Comparison of ENCODE assay signal across 11 cellular contexts in genomic region chr5:177770646-177771045, GRCh38. TPM values are rescaled to one million over a fixed set of nuclear protein-coding genes. Genes with fewer than 3 reads are reported as not detected.
A peak's percentile ranks its signal among the peaks of the same experiment; 100 is the strongest.
DNase-seq lines count a peak whose midpoint lies in the region; ATAC-seq lines count a peak whose summit lies in the region.
"Not testable (repeated sequence)": the region's sequence is repeated elsewhere in the genome, so short reads cannot be mapped to it uniquely, and the experiment has no call there.
"Had no signal": no experiment of that assay in that cellular context is flagged by ENCODE, and none has a peak within 500 bp of the region (broad histone marks: within the 10 kb centered on the region; RNA-seq: fewer than 3 reads in every experiment).

No MANE protein-coding gene starts in this region.

- H3K4me1 Mint-ChIP-seq in activated naive CD4-positive, alpha-beta T cell treated with anti-CD3 and anti-CD28 coated beads for 36 hours (ENCODE audit: low read depth) = not testable (repeated sequence)

- not testable (repeated sequence) for H3K27ac Mint-ChIP-seq in activated naive CD4-positive, alpha-beta T cell treated with anti-CD3 and anti-CD28 coated beads for 36 hours

- not testable (repeated sequence) for H3K9me3 Mint-ChIP-seq in activated naive CD4-positive, alpha-beta T cell treated with anti-CD3 and anti-CD28 coated beads for 36 hours

- not testable (repeated sequence) for H3K4me3 Mint-ChIP-seq in activated naive CD4-positive, alpha-beta T cell treated with anti-CD3 and anti-CD28 coated beads for 36 hours

- not testable (repeated sequence) for H3K27me3 Mint-ChIP-seq in activated naive CD4-positive, alpha-beta T cell treated with anti-CD3 and anti-CD28 coated beads for 36 hours (ENCODE audit: low read depth)

- H3K36me3 Mint-ChIP-seq in activated naive CD4-positive, alpha-beta T cell treated with anti-CD3 and anti-CD28 coated beads for 36 hours (ENCODE audit: low read depth) = not testable (repeated sequence)

- intact Hi-C loops in activated naive CD4-positive, alpha-beta T cell treated with anti-CD3 and anti-CD28 coated beads for 36 hours (cut with micrococcal nuclease) = not testable (repeated sequence)

- DNase-seq in activated CD4-positive, alpha-beta T cell treated with anti-CD3 and anti-CD28 coated beads for 24 hours (ENCODE audit: low read depth in 2 of 2) = peak; percentile 1 to 6
- DNase-seq in activated CD4-positive, alpha-beta T cell treated with anti-CD3 and anti-CD28 coated beads, Interleukin-2, amount 50 U/mL, for 48 hours = peak; percentile 31 to 48
- DNase-seq in activated T-cell treated with anti-CD3 and anti-CD28 coated beads for 4 hours = peak; percentile 31
- peak; percentile 26 for DNase-seq in activated naive CD4-positive, alpha-beta T cell treated with anti-CD3 and anti-CD28 coated beads for 36 hours
- DNase-seq in stimulated activated CD4-positive, alpha-beta T cell treated with anti-CD3 and anti-CD28 coated beads, Interleukin-12 subunit alpha, Interleukin-12 subunit beta, amount 100 ng/mL, for 4 hours = peak; percentile 15
- DNase-seq in stimulated activated CD4-positive, alpha-beta T cell treated with anti-CD3 and anti-CD28 coated beads, Interleukin-2, amount 100 ng/mL, for 24 hours = peak; percentile 17 to 31
- peak in 2 of 3 experiments; percentile 7 to 27 for DNase-seq in stimulated activated CD4-positive, alpha-beta T cell treated with anti-CD3 and anti-CD28 coated beads, TNF-alpha, amount 100 ng/mL, for 4 hours (ENCODE audit: low read depth in 3 of 3)
- DNase-seq in stimulated activated naive CD8-positive, alpha-beta T cell treated with anti-CD3 and anti-CD28 coated beads, Interleukin-15, Interleukin-2, amounts not matched to agents 100 U/mL and 50 U/mL, for 24 hours = peak; percentile 44

- CTCF ChIA-PET in activated naive CD4-positive, alpha-beta T cell treated with anti-CD3 and anti-CD28 coated beads for 36 hours (lab: Charles Lee) = not testable (repeated sequence)

- not testable (repeated sequence) for ATAC-seq in stimulated activated naive CD8-positive, alpha-beta T cell treated with anti-CD3 and anti-CD28 coated beads, Interleukin-15, Interleukin-2, amounts not matched to agents 100 U/mL and 50 U/mL, for 24 hours

RNA-seq across cellular contexts. Expression of gene FAM153A, which starts 12.1 kb away (rescaled TPM):
- 10 to 100 TPM; 23.8 to 26.0 TPM for total RNA-seq in activated naive CD4-positive, alpha-beta T cell treated with anti-CD3 and anti-CD28 coated beads for 36 hours
- total RNA-seq: Caco-2, GM23338, H7 had no signal
